In the genomic region with DNA sequence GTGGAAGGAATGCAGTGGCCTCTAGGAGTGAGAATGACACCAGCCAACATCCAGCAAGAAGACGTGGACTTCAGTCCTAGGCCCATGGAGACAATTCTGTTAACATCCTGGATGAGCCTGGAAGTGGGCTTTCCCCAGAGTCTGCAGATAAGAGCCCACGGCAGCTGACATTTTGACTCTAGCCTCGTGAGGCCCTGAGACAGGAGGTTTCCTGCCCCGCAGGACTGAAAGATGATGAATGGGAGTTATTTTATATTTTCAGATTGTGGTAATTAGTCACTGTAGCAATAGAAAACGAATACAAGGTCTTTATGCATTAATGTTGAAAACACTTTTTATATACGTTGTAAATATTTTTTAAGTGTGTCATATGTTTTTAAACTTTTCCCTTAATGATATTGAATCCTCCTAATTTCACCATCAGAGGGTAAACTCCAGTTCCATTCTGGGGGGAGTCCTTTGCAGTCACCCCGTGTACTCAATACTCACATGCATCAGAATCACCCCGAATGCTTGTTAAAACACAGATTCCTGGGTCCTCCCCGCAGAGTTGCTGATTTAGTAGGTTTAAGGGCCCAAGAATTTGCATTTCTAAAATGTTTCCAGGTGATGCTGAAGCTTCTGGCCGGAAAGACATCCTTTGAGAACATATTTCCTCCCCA, we compare ENCODE assay signal across 8 cellular contexts. TPM values are rescaled to one million over a fixed set of nuclear protein-coding genes. Genes with fewer than 3 reads are reported as not detected.
DNase-seq lines count a peak whose midpoint lies in the region; ATAC-seq and TF ChIP-seq lines count a peak whose summit lies in the region.

No MANE protein-coding gene starts in this region.

- H3K9me3 Mint-ChIP-seq in activated T-cell treated with anti-CD3 and anti-CD28 coated beads, Interleukin-2, amount 50 U/mL, for 24 hours: no peaks in the 10 kb centered on the region
- no peaks in the 10 kb centered on the region for H3K9me3 Mint-ChIP-seq in activated CD8-positive, alpha-beta T cell treated with anti-CD3 and anti-CD28 coated beads for 36 hours

- POLR2A ChIA-PET in activated CD8-positive, alpha-beta T cell treated with anti-CD3 and anti-CD28 coated beads for 36 hours (lab: Charles Lee): interaction anchor here (1.3 kb wide), 1 partner anchor 31 kb away, joined by 3 read pairs; no protein-coding TSS in a partner anchor

- H3K9ac ChIP-seq in iPS-15b (ENCODE audit: low read depth, low read length): no peak overlapping the region

- CTCF ChIA-PET in activated CD8-positive, alpha-beta T cell treated with anti-CD3 and anti-CD28 coated beads for 36 hours (lab: Charles Lee): interaction anchor here (1.0 kb wide), 1 partner anchor 244 kb away, joined by 3 read pairs; no protein-coding TSS in a partner anchor

- H3K27ac Mint-ChIP-seq in activated T-cell treated with anti-CD3 and anti-CD28 coated beads, Interleukin-2, amount 50 U/mL, for 24 hours: peak overlapping the region; percentile 44
- H3K27ac Mint-ChIP-seq in activated CD8-positive, alpha-beta T cell treated with anti-CD3 and anti-CD28 coated beads for 36 hours: peak overlapping the region; percentile 77

- ATAC-seq in activated CD8-positive, alpha-beta T cell treated with anti-CD3 and anti-CD28 coated beads for 36 hours: no peak
- no peak for ATAC-seq in HG03439 (IDR thresholded peaks at IDR 0.05; ENCODE audit: unreplicated experiment)
- no peak for ATAC-seq in HG03521 (IDR thresholded peaks at IDR 0.05; ENCODE audit: unreplicated experiment)

- H3K27ac ChIP-seq in testis: peak overlapping the region; percentile 94 to 96

- H3K4me3 ChIP-seq in iPS-15b (ENCODE audit: low read depth, low read length) (peak overlapping the region; percentile 30), testis (peak overlapping the region; percentile 98)

- TF ChIP-seq CTCF in activated CD8-positive, alpha-beta T cell treated with anti-CD3 and anti-CD28 coated beads for 36 hours (IDR thresholded peaks at IDR 0.05): no peak
- TF ChIP-seq CTCF in testis (IDR thresholded peaks at IDR 0.05): peak in 1 of 3 experiments; percentile 2

- H3K36me3 ChIP-seq in iPS-15b (ENCODE audit: control insufficient read depth, insufficient read depth, low read length) (no peaks in the 10 kb centered on the region), testis (ENCODE audit: low read depth, missing control alignments) (no peaks in the 10 kb centered on the region)

- H3K27me3 ChIP-seq in iPS-15b (ENCODE audit: control insufficient read depth, insufficient read depth, low read length) (no peaks in the 10 kb centered on the region), testis (no peaks in the 10 kb centered on the region)

- no peaks in the 10 kb centered on the region for H3K9me3 ChIP-seq in iPS-15b (ENCODE audit: control insufficient read depth, insufficient read depth, low read length)
- H3K9me3 ChIP-seq in testis: no peaks in the 10 kb centered on the region

- WGBS in testis, 2 donors: 26 to 28% methylated on average over 10 of the region's 10 CpGs

- H3K4me1 ChIP-seq in iPS-15b (ENCODE audit: control insufficient read depth, insufficient read depth, low read length): peaks cover 13% of the 10 kb centered on the region
- peaks cover 40% of the 10 kb centered on the region for H3K4me1 ChIP-seq in testis

- H3K27me3 Mint-ChIP-seq in activated T-cell treated with anti-CD3 and anti-CD28 coated beads, Interleukin-2, amount 50 U/mL, for 24 hours: peaks cover 15% of the 10 kb centered on the region
- no peaks in the 10 kb centered on the region for H3K27me3 Mint-ChIP-seq in activated CD8-positive, alpha-beta T cell treated with anti-CD3 and anti-CD28 coated beads for 36 hours

- H3K36me3 Mint-ChIP-seq in activated T-cell treated with anti-CD3 and anti-CD28 coated beads, Interleukin-2, amount 50 U/mL, for 24 hours (ENCODE audit: low read depth): no peaks in the 10 kb centered on the region
- H3K36me3 Mint-ChIP-seq in activated CD8-positive, alpha-beta T cell treated with anti-CD3 and anti-CD28 coated beads for 36 hours (ENCODE audit: low read depth): no peaks in the 10 kb centered on the region

- DNase-seq in activated T-cell treated with anti-CD3 and anti-CD28 coated beads, Interleukin-2, amount 50 U/mL, for 24 hours: no peak
- no peak for DNase-seq in activated T-cell treated with anti-CD3 and anti-CD28 coated beads, Interleukin-2, amount 50 U/mL, for 48 hours
- DNase-seq in activated CD8-positive, alpha-beta T cell treated with anti-CD3 and anti-CD28 coated beads for 36 hours: no peak
- no peak for DNase-seq in testis
- DNase-seq in NCI-H2227 (lab: John Stamatoyannopoulos, UW; ENCODE audit: unreplicated experiment): no peak

- peaks cover 20% of the 10 kb centered on the region for H3K4me1 Mint-ChIP-seq in activated T-cell treated with anti-CD3 and anti-CD28 coated beads, Interleukin-2, amount 50 U/mL, for 24 hours (ENCODE audit: low read depth)
- H3K4me1 Mint-ChIP-seq in activated CD8-positive, alpha-beta T cell treated with anti-CD3 and anti-CD28 coated beads for 36 hours (ENCODE audit: low read depth): peaks cover 31% of the 10 kb centered on the region

- intact Hi-C loops in activated CD8-positive, alpha-beta T cell treated with anti-CD3 and anti-CD28 coated beads for 36 hours (cut with micrococcal nuclease): no loop called here
- intact Hi-C loops in testis (cut with DNase I; ENCODE audit: low total_unique reads): no loop called here

- peak overlapping the region; percentile 78 for H3K4me3 Mint-ChIP-seq in activated T-cell treated with anti-CD3 and anti-CD28 coated beads, Interleukin-2, amount 50 U/mL, for 24 hours
- H3K4me3 Mint-ChIP-seq in activated CD8-positive, alpha-beta T cell treated with anti-CD3 and anti-CD28 coated beads for 36 hours: peak overlapping the region; percentile 66

- no peak for TF ChIP-seq POLR2A in testis (IDR thresholded peaks at IDR 0.05)

RNA-seq across cellular contexts. Expression of a gene that starts 0.5 kb away (rescaled TPM):
- 10 to 100 TPM; 16.0 to 17.0 TPM for total RNA-seq in activated CD8-positive, alpha-beta T cell treated with anti-CD3 and anti-CD28 coated beads for 36 hours
- 10 to 100 TPM; 28.4 to 32.5 TPM for total RNA-seq in testis
- 12.9 TPM for polyA plus RNA-seq in testis (ENCODE audit: insufficient read depth, low read depth, low replicate concordance)

RNA-seq across cellular contexts. Expression of a gene that starts 35.1 kb away (rescaled TPM):
- total RNA-seq in activated CD8-positive, alpha-beta T cell treated with anti-CD3 and anti-CD28 coated beads for 36 hours: not detected
- 10 to 100 TPM in 1 of 2 donors, 1 to 10 TPM in 1; 10.0 to 12.2 TPM for total RNA-seq in testis
- polyA plus RNA-seq in testis (ENCODE audit: insufficient read depth, low read depth, low replicate concordance): 21.1 TPM

Comparison
In these comparisons a context has a peak if more than half of its experiments do, and no peak if none do; other contexts are left out.
1. RNA of a gene that starts 35.1 kb away (total RNA-seq): 10.0 to 12.2 TPM in testis; not detected in activated CD8-positive, alpha-beta T cell treated with anti-CD3 and anti-CD28 coated beads for 36 hours; every median in the first group is over 10 times any median in the second.